In the genomic region with DNA sequence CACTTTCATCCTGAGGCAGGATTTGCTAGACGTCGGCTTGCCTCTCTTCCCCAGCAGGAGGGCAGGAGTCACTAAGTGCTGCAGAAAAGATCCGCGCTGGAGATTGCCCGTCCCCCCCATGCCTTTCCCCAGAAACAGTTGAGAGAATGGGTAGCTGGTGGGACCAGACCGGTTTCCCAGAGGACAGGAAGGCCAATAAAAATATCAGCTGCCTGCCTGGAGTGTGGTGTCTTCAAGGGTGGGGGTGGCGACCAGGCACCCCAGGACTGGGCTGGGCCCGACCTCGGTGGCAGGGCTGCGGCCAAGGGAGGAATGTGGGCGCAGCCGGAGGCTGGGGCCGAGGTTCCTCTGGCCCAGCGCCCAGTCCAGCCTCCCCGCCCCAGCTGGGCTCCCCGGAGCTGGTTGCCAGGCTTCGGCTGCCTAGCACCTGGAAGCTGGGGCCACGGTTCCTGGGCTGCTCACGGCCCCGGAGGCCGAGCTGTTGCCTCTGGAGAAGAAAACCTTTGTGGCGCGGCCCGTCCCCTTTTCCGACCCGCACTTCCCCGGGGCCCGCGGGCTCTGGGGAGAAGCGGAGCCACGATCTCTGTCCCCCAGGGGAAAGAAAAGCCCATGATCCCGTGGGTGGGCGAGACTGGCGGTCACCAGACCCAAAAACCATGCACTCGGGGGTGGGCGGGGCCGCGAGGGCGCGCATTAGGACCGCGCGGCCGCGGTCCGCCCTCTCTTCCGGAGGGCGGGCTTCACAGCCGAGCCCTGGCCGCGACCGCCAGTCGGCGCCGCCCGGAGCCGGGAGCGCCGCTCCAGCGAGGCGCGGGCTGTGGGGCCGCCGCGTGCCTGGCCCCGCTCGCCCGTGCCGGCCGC, we compare ENCODE assay signal across 1 cellular context.
TF ChIP-seq lines count a peak whose summit lies in the region.

A gene with protein sequence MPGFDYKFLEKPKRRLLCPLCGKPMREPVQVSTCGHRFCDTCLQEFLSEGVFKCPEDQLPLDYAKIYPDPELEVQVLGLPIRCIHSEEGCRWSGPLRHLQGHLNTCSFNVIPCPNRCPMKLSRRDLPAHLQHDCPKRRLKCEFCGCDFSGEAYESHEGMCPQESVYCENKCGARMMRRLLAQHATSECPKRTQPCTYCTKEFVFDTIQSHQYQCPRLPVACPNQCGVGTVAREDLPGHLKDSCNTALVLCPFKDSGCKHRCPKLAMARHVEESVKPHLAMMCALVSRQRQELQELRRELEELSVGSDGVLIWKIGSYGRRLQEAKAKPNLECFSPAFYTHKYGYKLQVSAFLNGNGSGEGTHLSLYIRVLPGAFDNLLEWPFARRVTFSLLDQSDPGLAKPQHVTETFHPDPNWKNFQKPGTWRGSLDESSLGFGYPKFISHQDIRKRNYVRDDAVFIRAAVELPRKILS (plus strand): TSS at position 769 of the 861 bp plus-strand sequence. CDS start 102 bp downstream, outside the sequence.

TF ChIP-seq in K562, 482 proteins besides CTCF, POLR2A, EP300 and RAD21 (continued from another document and continues in another):
- TF ChIP-seq, protein P1, sequence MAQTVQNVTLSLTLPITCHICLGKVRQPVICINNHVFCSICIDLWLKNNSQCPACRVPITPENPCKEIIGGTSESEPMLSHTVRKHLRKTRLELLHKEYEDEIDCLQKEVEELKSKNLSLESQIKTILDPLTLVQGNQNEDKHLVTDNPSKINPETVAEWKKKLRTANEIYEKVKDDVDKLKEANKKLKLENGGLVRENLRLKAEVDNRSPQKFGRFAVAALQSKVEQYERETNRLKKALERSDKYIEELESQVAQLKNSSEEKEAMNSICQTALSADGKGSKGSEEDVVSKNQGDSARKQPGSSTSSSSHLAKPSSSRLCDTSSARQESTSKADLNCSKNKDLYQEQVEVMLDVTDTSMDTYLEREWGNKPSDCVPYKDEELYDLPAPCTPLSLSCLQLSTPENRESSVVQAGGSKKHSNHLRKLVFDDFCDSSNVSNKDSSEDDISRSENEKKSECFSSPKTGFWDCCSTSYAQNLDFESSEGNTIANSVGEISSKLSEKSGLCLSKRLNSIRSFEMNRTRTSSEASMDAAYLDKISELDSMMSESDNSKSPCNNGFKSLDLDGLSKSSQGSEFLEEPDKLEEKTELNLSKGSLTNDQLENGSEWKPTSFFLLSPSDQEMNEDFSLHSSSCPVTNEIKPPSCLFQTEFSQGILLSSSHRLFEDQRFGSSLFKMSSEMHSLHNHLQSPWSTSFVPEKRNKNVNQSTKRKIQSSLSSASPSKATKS (CRISPR knock-in tag; IDR thresholded peaks at IDR 0.05) = no peak
- TF ChIP-seq, protein P2, sequence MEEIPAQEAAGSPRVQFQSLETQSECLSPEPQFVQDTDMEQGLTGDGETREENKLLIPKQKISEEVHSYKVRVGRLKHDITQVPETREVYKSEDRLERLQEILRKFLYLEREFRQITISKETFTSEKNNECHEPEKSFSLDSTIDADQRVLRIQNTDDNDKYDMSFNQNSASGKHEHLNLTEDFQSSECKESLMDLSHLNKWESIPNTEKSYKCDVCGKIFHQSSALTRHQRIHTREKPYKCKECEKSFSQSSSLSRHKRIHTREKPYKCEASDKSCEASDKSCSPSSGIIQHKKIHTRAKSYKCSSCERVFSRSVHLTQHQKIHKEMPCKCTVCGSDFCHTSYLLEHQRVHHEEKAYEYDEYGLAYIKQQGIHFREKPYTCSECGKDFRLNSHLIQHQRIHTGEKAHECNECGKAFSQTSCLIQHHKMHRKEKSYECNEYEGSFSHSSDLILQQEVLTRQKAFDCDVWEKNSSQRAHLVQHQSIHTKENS (CRISPR knock-in tag; IDR thresholded peaks at IDR 0.05) = no peak
- TF ChIP-seq ZNF184 (CRISPR knock-in tag; IDR thresholded peaks at IDR 0.05) = no peak
- TF ChIP-seq ZNF3 (CRISPR knock-in tag; IDR thresholded peaks at IDR 0.05) = no peak
- peak; percentile 74 for TF ChIP-seq SMARCA4 (IDR thresholded peaks at IDR 0.05)
- TF ChIP-seq NCOA6 (IDR thresholded peaks at IDR 0.05) = no peak
- peak; percentile 38 for TF ChIP-seq CTBP1 (IDR thresholded peaks at IDR 0.05; ENCODE audit: borderline replicate concordance)
- TF ChIP-seq, protein P3, sequence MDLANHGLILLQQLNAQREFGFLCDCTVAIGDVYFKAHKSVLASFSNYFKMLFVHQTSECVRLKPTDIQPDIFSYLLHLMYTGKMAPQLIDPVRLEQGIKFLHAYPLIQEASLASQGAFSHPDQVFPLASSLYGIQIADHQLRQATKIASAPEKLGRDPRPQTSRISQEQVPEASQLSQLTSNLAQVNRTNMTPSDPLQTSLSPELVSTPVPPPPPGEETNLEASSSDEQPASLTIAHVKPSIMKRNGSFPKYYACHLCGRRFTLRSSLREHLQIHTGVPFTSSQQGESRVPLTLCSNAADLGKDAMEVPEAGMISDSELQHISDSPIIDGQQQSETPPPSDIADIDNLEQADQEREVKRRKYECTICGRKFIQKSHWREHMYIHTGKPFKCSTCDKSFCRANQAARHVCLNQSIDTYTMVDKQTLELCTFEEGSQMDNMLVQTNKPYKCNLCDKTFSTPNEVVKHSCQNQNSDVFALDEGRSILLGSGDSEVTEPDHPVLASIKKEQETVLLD (IDR thresholded peaks at IDR 0.05) = peak; percentile 60
- peak; percentile 14; the same call in 1 of the 2 replicates for TF ChIP-seq JUND (IDR thresholded peaks at IDR 0.05; ENCODE audit: borderline replicate concordance, low read depth, low read length)
- TF ChIP-seq JUND (tag; IDR thresholded peaks at IDR 0.05; ENCODE audit: borderline replicate concordance, low read depth, low read length) = no peak; the same call in 2 of the 3 replicates
- TF ChIP-seq, protein P4, sequence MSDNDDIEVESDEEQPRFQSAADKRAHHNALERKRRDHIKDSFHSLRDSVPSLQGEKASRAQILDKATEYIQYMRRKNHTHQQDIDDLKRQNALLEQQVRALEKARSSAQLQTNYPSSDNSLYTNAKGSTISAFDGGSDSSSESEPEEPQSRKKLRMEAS (CRISPR knock-in tag; IDR thresholded peaks at IDR 0.05) = no peak
- no peak for TF ChIP-seq PHF20 (IDR thresholded peaks at IDR 0.05; ENCODE audit: partially characterized antibody)
- no peak; the same call in 1 of the 2 replicates for TF ChIP-seq POLR2H (tag; IDR thresholded peaks at IDR 0.05; ENCODE audit: low read depth)
- no peak; the same call in 1 of the 2 replicates for TF ChIP-seq ZNF224 (CRISPR knock-in tag; IDR thresholded peaks at IDR 0.05)
- no peak for TF ChIP-seq ZBTB8A (IDR thresholded peaks at IDR 0.05; ENCODE audit: partially characterized antibody)
- no peak for TF ChIP-seq BMI1 (IDR thresholded peaks at IDR 0.05; ENCODE audit: low read length)
- no peak for TF ChIP-seq ZNF408 (CRISPR knock-in tag; IDR thresholded peaks at IDR 0.05; ENCODE audit: low read depth)
- peak; percentile 88; the same call in 1 of the 2 replicates for TF ChIP-seq CBX1 (IDR thresholded peaks at IDR 0.05; ENCODE audit: low read depth)
- TF ChIP-seq BCOR (IDR thresholded peaks at IDR 0.05) = peak; percentile 14; the same call in 1 of the 2 replicates
- no peak for TF ChIP-seq ZNF384 (IDR thresholded peaks at IDR 0.05; ENCODE audit: low read depth, low read length)
- TF ChIP-seq MCM5 (IDR thresholded peaks at IDR 0.05; ENCODE audit: low read depth) = no peak
- no peak for TF ChIP-seq ZNF347 (CRISPR knock-in tag; IDR thresholded peaks at IDR 0.05; ENCODE audit: low read depth)
- TF ChIP-seq TRIM24 (IDR thresholded peaks at IDR 0.05) = no peak
- TF ChIP-seq, protein P5, sequence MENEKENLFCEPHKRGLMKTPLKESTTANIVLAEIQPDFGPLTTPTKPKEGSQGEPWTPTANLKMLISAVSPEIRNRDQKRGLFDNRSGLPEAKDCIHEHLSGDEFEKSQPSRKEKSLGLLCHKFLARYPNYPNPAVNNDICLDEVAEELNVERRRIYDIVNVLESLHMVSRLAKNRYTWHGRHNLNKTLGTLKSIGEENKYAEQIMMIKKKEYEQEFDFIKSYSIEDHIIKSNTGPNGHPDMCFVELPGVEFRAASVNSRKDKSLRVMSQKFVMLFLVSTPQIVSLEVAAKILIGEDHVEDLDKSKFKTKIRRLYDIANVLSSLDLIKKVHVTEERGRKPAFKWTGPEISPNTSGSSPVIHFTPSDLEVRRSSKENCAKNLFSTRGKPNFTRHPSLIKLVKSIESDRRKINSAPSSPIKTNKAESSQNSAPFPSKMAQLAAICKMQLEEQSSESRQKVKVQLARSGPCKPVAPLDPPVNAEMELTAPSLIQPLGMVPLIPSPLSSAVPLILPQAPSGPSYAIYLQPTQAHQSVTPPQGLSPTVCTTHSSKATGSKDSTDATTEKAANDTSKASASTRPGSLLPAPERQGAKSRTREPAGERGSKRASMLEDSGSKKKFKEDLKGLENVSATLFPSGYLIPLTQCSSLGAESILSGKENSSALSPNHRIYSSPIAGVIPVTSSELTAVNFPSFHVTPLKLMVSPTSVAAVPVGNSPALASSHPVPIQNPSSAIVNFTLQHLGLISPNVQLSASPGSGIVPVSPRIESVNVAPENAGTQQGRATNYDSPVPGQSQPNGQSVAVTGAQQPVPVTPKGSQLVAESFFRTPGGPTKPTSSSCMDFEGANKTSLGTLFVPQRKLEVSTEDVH (IDR thresholded peaks at IDR 0.05; ENCODE audit: low read depth, partially characterized antibody) = no peak
- no peak for TF ChIP-seq NFXL1 (CRISPR knock-in tag; IDR thresholded peaks at IDR 0.05)
- TF ChIP-seq, protein P6, sequence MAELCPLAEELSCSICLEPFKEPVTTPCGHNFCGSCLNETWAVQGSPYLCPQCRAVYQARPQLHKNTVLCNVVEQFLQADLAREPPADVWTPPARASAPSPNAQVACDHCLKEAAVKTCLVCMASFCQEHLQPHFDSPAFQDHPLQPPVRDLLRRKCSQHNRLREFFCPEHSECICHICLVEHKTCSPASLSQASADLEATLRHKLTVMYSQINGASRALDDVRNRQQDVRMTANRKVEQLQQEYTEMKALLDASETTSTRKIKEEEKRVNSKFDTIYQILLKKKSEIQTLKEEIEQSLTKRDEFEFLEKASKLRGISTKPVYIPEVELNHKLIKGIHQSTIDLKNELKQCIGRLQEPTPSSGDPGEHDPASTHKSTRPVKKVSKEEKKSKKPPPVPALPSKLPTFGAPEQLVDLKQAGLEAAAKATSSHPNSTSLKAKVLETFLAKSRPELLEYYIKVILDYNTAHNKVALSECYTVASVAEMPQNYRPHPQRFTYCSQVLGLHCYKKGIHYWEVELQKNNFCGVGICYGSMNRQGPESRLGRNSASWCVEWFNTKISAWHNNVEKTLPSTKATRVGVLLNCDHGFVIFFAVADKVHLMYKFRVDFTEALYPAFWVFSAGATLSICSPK (IDR thresholded peaks at IDR 0.05; ENCODE audit: borderline replicate concordance) = no peak
- no peak for TF ChIP-seq ZNF311 (CRISPR knock-in tag; IDR thresholded peaks at IDR 0.05)
- TF ChIP-seq, protein P7, sequence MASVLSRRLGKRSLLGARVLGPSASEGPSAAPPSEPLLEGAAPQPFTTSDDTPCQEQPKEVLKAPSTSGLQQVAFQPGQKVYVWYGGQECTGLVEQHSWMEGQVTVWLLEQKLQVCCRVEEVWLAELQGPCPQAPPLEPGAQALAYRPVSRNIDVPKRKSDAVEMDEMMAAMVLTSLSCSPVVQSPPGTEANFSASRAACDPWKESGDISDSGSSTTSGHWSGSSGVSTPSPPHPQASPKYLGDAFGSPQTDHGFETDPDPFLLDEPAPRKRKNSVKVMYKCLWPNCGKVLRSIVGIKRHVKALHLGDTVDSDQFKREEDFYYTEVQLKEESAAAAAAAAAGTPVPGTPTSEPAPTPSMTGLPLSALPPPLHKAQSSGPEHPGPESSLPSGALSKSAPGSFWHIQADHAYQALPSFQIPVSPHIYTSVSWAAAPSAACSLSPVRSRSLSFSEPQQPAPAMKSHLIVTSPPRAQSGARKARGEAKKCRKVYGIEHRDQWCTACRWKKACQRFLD (CRISPR knock-in tag; IDR thresholded peaks at IDR 0.05) = peak; percentile 88
- TF ChIP-seq, protein P8, sequence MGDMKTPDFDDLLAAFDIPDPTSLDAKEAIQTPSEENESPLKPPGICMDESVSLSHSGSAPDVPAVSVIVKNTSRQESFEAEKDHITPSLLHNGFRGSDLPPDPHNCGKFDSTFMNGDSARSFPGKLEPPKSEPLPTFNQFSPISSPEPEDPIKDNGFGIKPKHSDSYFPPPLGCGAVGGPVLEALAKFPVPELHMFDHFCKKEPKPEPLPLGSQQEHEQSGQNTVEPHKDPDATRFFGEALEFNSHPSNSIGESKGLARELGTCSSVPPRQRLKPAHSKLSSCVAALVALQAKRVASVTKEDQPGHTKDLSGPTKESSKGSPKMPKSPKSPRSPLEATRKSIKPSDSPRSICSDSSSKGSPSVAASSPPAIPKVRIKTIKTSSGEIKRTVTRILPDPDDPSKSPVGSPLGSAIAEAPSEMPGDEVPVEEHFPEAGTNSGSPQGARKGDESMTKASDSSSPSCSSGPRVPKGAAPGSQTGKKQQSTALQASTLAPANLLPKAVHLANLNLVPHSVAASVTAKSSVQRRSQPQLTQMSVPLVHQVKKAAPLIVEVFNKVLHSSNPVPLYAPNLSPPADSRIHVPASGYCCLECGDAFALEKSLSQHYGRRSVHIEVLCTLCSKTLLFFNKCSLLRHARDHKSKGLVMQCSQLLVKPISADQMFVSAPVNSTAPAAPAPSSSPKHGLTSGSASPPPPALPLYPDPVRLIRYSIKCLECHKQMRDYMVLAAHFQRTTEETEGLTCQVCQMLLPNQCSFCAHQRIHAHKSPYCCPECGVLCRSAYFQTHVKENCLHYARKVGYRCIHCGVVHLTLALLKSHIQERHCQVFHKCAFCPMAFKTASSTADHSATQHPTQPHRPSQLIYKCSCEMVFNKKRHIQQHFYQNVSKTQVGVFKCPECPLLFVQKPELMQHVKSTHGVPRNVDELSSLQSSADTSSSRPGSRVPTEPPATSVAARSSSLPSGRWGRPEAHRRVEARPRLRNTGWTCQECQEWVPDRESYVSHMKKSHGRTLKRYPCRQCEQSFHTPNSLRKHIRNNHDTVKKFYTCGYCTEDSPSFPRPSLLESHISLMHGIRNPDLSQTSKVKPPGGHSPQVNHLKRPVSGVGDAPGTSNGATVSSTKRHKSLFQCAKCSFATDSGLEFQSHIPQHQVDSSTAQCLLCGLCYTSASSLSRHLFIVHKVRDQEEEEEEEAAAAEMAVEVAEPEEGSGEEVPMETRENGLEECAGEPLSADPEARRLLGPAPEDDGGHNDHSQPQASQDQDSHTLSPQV (IDR thresholded peaks at IDR 0.05) = peak; percentile 78; the same call in 1 of the 2 replicates
- no peak for TF ChIP-seq ATF1 (CRISPR knock-in tag; IDR thresholded peaks at IDR 0.05)
- peak; percentile 62; the same call in 1 of the 2 replicates for TF ChIP-seq ATF1 (tag; IDR thresholded peaks at IDR 0.05)
- 0 out of 2 replicates have a peak, but pooled peaks have one; percentile 17 for TF ChIP-seq TCF7 (IDR thresholded peaks at IDR 0.05; ENCODE audit: borderline replicate concordance)
- TF ChIP-seq, protein P9, sequence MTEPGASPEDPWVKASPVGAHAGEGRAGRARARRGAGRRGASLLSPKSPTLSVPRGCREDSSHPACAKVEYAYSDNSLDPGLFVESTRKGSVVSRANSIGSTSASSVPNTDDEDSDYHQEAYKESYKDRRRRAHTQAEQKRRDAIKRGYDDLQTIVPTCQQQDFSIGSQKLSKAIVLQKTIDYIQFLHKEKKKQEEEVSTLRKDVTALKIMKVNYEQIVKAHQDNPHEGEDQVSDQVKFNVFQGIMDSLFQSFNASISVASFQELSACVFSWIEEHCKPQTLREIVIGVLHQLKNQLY (CRISPR knock-in tag; conservative IDR thresholded peaks at IDR 0.05) = no peak
- no peak; the same call in 1 of the 2 replicates for TF ChIP-seq CBFA2T3 (IDR thresholded peaks at IDR 0.05)
- TF ChIP-seq KAT7 (CRISPR knock-in tag; IDR thresholded peaks at IDR 0.05; ENCODE audit: borderline replicate concordance) = no peak
- TF ChIP-seq, protein P10, sequence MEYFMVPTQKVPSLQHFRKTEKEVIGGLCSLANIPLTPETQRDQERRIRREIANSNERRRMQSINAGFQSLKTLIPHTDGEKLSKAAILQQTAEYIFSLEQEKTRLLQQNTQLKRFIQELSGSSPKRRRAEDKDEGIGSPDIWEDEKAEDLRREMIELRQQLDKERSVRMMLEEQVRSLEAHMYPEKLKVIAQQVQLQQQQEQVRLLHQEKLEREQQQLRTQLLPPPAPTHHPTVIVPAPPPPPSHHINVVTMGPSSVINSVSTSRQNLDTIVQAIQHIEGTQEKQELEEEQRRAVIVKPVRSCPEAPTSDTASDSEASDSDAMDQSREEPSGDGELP (CRISPR knock-in tag; IDR thresholded peaks at IDR 0.05; ENCODE audit: borderline replicate concordance) = peak; percentile 96
- TF ChIP-seq STAT5B (CRISPR knock-in tag; IDR thresholded peaks at IDR 0.05) = no peak
- no peak for TF ChIP-seq RFX5 (IDR thresholded peaks at IDR 0.05; ENCODE audit: low read depth, low read length)
